Comparison of ENCODE assay signal across 8 cellular contexts in the genomic region with DNA sequence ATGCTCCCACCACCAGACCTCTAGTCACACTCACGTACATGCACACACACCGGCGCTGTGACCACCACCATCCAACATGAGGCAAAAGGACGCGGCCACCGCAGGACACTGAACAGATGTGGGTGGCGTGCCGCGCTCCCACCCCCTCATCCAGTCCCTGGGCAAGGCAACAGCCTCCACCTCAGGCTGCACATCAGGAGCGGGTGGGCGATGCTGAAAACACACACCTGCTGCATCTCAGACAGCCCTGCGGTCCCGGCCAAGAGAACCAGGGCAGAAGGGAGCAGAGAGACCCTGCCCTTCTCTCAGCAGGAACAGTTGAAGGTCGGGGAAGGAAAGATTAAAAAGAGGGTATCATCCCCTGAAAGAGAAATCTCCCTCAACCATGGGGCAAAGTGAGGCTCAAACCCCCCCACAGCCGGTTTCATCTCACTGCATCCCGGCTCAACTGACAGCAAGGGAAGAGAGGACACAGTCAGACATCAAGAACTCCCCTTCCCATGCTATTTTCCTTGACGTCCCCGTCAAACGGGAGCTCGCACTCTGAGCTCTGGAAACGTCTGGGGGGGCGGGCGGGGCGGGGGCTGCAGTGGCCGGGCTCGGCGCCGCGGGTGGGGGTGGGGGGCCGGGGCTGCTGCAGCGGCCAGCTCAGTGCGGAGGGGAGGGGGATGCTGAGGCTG. TPM values are rescaled to one million over a fixed set of nuclear protein-coding genes. Genes with fewer than 3 reads are reported as not detected.
DNase-seq lines count a peak whose midpoint lies in the region; ATAC-seq and TF ChIP-seq lines count a peak whose summit lies in the region.

No MANE protein-coding gene starts in this region.

- peaks cover 5% of the 10 kb centered on the region for H3K79me2 ChIP-seq in neural progenitor cell (ENCODE audit: low read depth)

- intact Hi-C loops in CD14-positive monocyte (cut with micrococcal nuclease): no loop called here

- H3K36me3 ChIP-seq in neural progenitor cell: no peaks in the 10 kb centered on the region

- peak overlapping the region; percentile 72 for H3K4me3 ChIP-seq in neural progenitor cell

- peaks cover 17% of the 10 kb centered on the region for H3F3A ChIP-seq in neural progenitor cell (ENCODE audit: low read depth)

- peaks cover 11% of the 10 kb centered on the region for H3K27me3 ChIP-seq in neural progenitor cell

- no peak overlapping the region for H3K9ac ChIP-seq in neural progenitor cell

- no peak for ATAC-seq in effector memory CD8-positive, alpha-beta T cell (replicated peaks)

- H3K27ac Mint-ChIP-seq in CD14-positive monocyte (peak overlapping the region in 3 of 7 donors; percentile 35 to 74 (median 59)), neural progenitor cell (no peak overlapping the region)
- peak overlapping the region; percentile 25 to 71 for H3K27ac Mint-ChIP-seq in effector memory CD8-positive, alpha-beta T cell

- no peak overlapping the region for H2AFZ ChIP-seq in neural progenitor cell (replicated peaks)

- peaks cover 50% of the 10 kb centered on the region for H3K4me1 Mint-ChIP-seq in CD14-positive monocyte
- H3K4me1 Mint-ChIP-seq in effector memory CD8-positive, alpha-beta T cell (ENCODE audit: low read depth in 2 of 2): peaks cover 49 to 51% of the 10 kb centered on the region in 2 donors
- H3K4me1 Mint-ChIP-seq in neural progenitor cell: peaks cover 21% of the 10 kb centered on the region

- H3K36me3 Mint-ChIP-seq in CD14-positive monocyte (peaks cover 37 to 43% of the 10 kb centered on the region in 2 donors), neural progenitor cell (peaks cover 26% of the 10 kb centered on the region)
- H3K36me3 Mint-ChIP-seq in effector memory CD8-positive, alpha-beta T cell (ENCODE audit: insufficient read depth): peaks cover 24% of the 10 kb centered on the region

- peak overlapping the region; percentile 86 for H3K4me2 ChIP-seq in neural progenitor cell

- H3K27ac ChIP-seq in neural progenitor cell: no peak overlapping the region

- peaks cover 8% of the 10 kb centered on the region for H3K4me1 ChIP-seq in neural progenitor cell

- DNase-seq in CD14-positive monocyte (ENCODE audit: low spot score) (no peak), NCI-H69 (lab: John Stamatoyannopoulos, UW) (peak; percentile 11), neural progenitor cell (ENCODE audit: low spot score) (peak; percentile 58), HUDEP-2 (lab: John Stamatoyannopoulos, UW; ENCODE audit: unreplicated experiment in 76 of 76) (no peak), RPMI8226 (no peak), NCI-H446 treated with DMSO at 0.1 percent for 48 hours (lab: John Stamatoyannopoulos, UW) (no peak), GM19240 (ENCODE audit: insufficient read length, low spot score) (no peak)
- no peak for DNase-seq in effector memory CD8-positive, alpha-beta T cell

- H3K9me3 ChIP-seq in neural progenitor cell (ENCODE audit: low read depth): no peaks in the 10 kb centered on the region

- TF ChIP-seq CTCF in CD14-positive monocyte (IDR thresholded peaks at IDR 0.05) (no peak), neural progenitor cell (IDR thresholded peaks at IDR 0.05) (no peak)

- H3K4me3 Mint-ChIP-seq in CD14-positive monocyte (peak overlapping the region; percentile 73 to 84), neural progenitor cell (peak overlapping the region; percentile 88)
- H3K4me3 Mint-ChIP-seq in effector memory CD8-positive, alpha-beta T cell: peak overlapping the region; percentile 82 to 84

- H3K27me3 Mint-ChIP-seq in CD14-positive monocyte (ENCODE audit: low read depth in 3 of 3): peaks cover 0 to 3% (median 1%) of the 10 kb centered on the region in 3 donors
- H3K27me3 Mint-ChIP-seq in effector memory CD8-positive, alpha-beta T cell: no peaks in the 10 kb centered on the region
- peaks cover 15% of the 10 kb centered on the region for H3K27me3 Mint-ChIP-seq in neural progenitor cell (ENCODE audit: insufficient read depth, low read depth)

- no peaks in the 10 kb centered on the region for H3K9me3 Mint-ChIP-seq in CD14-positive monocyte
- H3K9me3 Mint-ChIP-seq in effector memory CD8-positive, alpha-beta T cell: no peaks in the 10 kb centered on the region
- H3K9me3 Mint-ChIP-seq in neural progenitor cell: no peaks in the 10 kb centered on the region

- peaks cover 30% of the 10 kb centered on the region for H4K20me1 ChIP-seq in neural progenitor cell (ENCODE audit: low read depth)

RNA-seq across cellular contexts. Expression of gene CAMK2G, which starts 1.1 kb away (rescaled TPM):
- polyA plus RNA-seq in CD14-positive monocyte: 1 to 10 TPM; 1.7 to 3.0 TPM
- 35.0 and 36.6 TPM in 2 replicates for total RNA-seq in neural progenitor cell (ENCODE audit: low replicate concordance)

RNA-seq across cellular contexts. Expression of gene PLAU, which starts 37.6 kb away (rescaled TPM):
- under 1 TPM; 0.16 to 0.43 TPM for polyA plus RNA-seq in CD14-positive monocyte
- total RNA-seq in neural progenitor cell (ENCODE audit: low replicate concordance): 7.6 and 10.7 TPM in 2 replicates

Comparison
In these comparisons a context has a peak if more than half of its experiments do, and no peak if none do; other contexts are left out.
1. DNase-seq: peak in NCI-H69 (single experiment) and neural progenitor cell (single experiment); none in CD14-positive monocyte (single experiment), effector memory CD8-positive, alpha-beta T cell (0 of 3), HUDEP-2 (0 of 76), RPMI8226 (single experiment), NCI-H446 treated with DMSO at 0.1 percent for 48 hours (single experiment) and GM19240 (single experiment).
2. Peak in every context shown above with its lines, with median percentiles within 50 percentile points of each other: H3K4me3 Mint-ChIP-seq.